Comparison of ENCODE assay signal across 11 cellular contexts in genomic region chr5:157290156-157290980, GRCh38. TPM values are rescaled to one million over a fixed set of nuclear protein-coding genes. Genes with fewer than 3 reads are reported as not detected.
DNase-seq lines count a peak whose midpoint lies in the region; ATAC-seq and TF ChIP-seq lines count a peak whose summit lies in the region.
"Had no signal": no experiment of that assay in that cellular context is flagged by ENCODE, and none has a peak within 500 bp of the region (broad histone marks: within the 10 kb centered on the region; RNA-seq: fewer than 3 reads in every experiment).

No MANE protein-coding gene starts in this region.

- 77 to 92% (median 88%) methylated on average over 6 of the region's 6 CpGs for WGBS in spleen, 5 donors

- no peaks in the 10 kb centered on the region for H3K79me2 ChIP-seq in fibroblast of lung (ENCODE audit: control insufficient read depth, insufficient read depth, low read length)

- no peak overlapping the region for H3K9ac ChIP-seq in fibroblast of lung (ENCODE audit: insufficient read depth, low read length)

- no peak overlapping the region for H2AFZ ChIP-seq in fibroblast of lung (ENCODE audit: low read length)

- H3K4me2 ChIP-seq in fibroblast of lung (ENCODE audit: extremely low read depth, insufficient read depth, low read length) = peak overlapping the region; percentile 20

- H3K27ac ChIP-seq in RWPE2 (ENCODE audit: poor library complexity, severe bottlenecking) = no peak overlapping the region
- no peak overlapping the region for H3K27ac ChIP-seq in fibroblast of lung (ENCODE audit: insufficient read depth, low read length)
- peak overlapping the region in 5 of 8 donors; percentile 8 to 70 (median 47) for H3K27ac ChIP-seq in spleen
- H3K27ac ChIP-seq: C4-2B had no signal

- H3K27me3 ChIP-seq in RWPE2 (ENCODE audit: insufficient read depth, poor library complexity, severe bottlenecking) = peaks cover 1% of the 10 kb centered on the region
- H3K27me3 ChIP-seq in fibroblast of lung (ENCODE audit: control insufficient read depth, insufficient read depth, low read length) = no peaks in the 10 kb centered on the region
- no peaks in the 10 kb centered on the region for H3K27me3 ChIP-seq in spleen (replicated peaks in 1 of 7)
- no peaks in the 10 kb centered on the region for H3K27me3 ChIP-seq in BE2C

- TF ChIP-seq CTCF in RWPE2 (IDR thresholded peaks at IDR 0.05; ENCODE audit: poor library complexity, severe bottlenecking) (no peak), fibroblast of lung (conservative IDR thresholded peaks at IDR 0.05 in 1 of 2, IDR thresholded peaks at IDR 0.05 in 1 of 2; ENCODE audit: low read depth in 1 of 2, low read length in 2 of 2) (no peak), spleen (IDR thresholded peaks at IDR 0.05 in 8 of 11, conservative IDR thresholded peaks at IDR 0.05 in 3 of 11) (no peak), BE2C (IDR thresholded peaks at IDR 0.05; ENCODE audit: low read depth, low read length) (no peak)

- peak; percentile 71 for ATAC-seq in RWPE2 (ENCODE audit: low read depth)

- no peaks in the 10 kb centered on the region for H4K20me1 ChIP-seq in fibroblast of lung (ENCODE audit: control insufficient read depth, extremely low read depth, insufficient read depth, low read length)

- intact Hi-C loops in activated naive CD4-positive, alpha-beta T cell treated with anti-CD3 and anti-CD28 coated beads for 36 hours (cut with micrococcal nuclease) = no loop called here
- intact Hi-C loops in spleen (cut with DNase I; ENCODE audit: low total_unique reads) = no loop called here

- peak overlapping the region; percentile 68 for H3K27ac Mint-ChIP-seq in activated naive CD4-positive, alpha-beta T cell treated with anti-CD3 and anti-CD28 coated beads for 36 hours

- H3K36me3 Mint-ChIP-seq in activated naive CD4-positive, alpha-beta T cell treated with anti-CD3 and anti-CD28 coated beads for 36 hours (ENCODE audit: low read depth) = peaks cover 68% of the 10 kb centered on the region

- H3K4me1 Mint-ChIP-seq in activated naive CD4-positive, alpha-beta T cell treated with anti-CD3 and anti-CD28 coated beads for 36 hours (ENCODE audit: low read depth) = peaks cover 79% of the 10 kb centered on the region

- DNase-seq in activated naive CD4-positive, alpha-beta T cell treated with anti-CD3 and anti-CD28 coated beads for 36 hours = no peak
- DNase-seq in activated naive CD4-positive, alpha-beta T cell treated with anti-CD3 and anti-CD28 coated beads, Interleukin-2, amount 50 U/mL, for 16 hours = no peak
- DNase-seq in RWPE2 (ENCODE audit: low spot score) (no peak), fibroblast of lung (ENCODE audit: low read depth in 2 of 2) (peak in 1 of 2 donors; percentile 67), spleen (no peak), BE2C (no peak), NCI-H1436 treated with DMSO at 0.1 percent for 48 hours (lab: John Stamatoyannopoulos, UW) (no peak), DMS153 treated with DMSO at 0.1 percent for 48 hours (lab: John Stamatoyannopoulos, UW; ENCODE audit: unreplicated experiment) (no peak)
- DNase-seq: activated CD4-positive, CD25-positive, alpha-beta regulatory T cell; NCI-H446 treated with DMSO at 0.1 percent for 48 hours had no signal

- no peaks in the 10 kb centered on the region for H3K4me1 ChIP-seq in RWPE2 (ENCODE audit: insufficient read depth, poor library complexity, severe bottlenecking)
- H3K4me1 ChIP-seq in fibroblast of lung (ENCODE audit: control insufficient read depth, extremely low read depth, insufficient read depth, low read length) = peaks cover 5% of the 10 kb centered on the region
- H3K4me1 ChIP-seq in spleen = peaks cover 0 to 26% (median 5%) of the 10 kb centered on the region in 6 donors
- no peaks in the 10 kb centered on the region for H3K4me1 ChIP-seq in BE2C

- H3K36me3 ChIP-seq in RWPE2 (ENCODE audit: low read depth) (no peaks in the 10 kb centered on the region), fibroblast of lung (ENCODE audit: control insufficient read depth, insufficient read depth, low read length) (no peaks in the 10 kb centered on the region), spleen (peaks cover 0 to 98% (median 52%) of the 10 kb centered on the region in 6 donors), BE2C (no peaks in the 10 kb centered on the region)

- H3K9me3 Mint-ChIP-seq in activated naive CD4-positive, alpha-beta T cell treated with anti-CD3 and anti-CD28 coated beads for 36 hours = no peaks in the 10 kb centered on the region

- CTCF ChIA-PET in activated naive CD4-positive, alpha-beta T cell treated with anti-CD3 and anti-CD28 coated beads for 36 hours (lab: Charles Lee) = interaction anchor here (0.6 to 1.7 kb wide), 2 partner anchors 11 to 38 kb away, joined by 3 to 4 read pairs; no protein-coding TSS in a partner anchor

- no peaks in the 10 kb centered on the region for H3K27me3 Mint-ChIP-seq in activated naive CD4-positive, alpha-beta T cell treated with anti-CD3 and anti-CD28 coated beads for 36 hours (ENCODE audit: low read depth)

- H3K9me3 ChIP-seq in RWPE2 (ENCODE audit: severe bottlenecking) = no peaks in the 10 kb centered on the region
- no peaks in the 10 kb centered on the region for H3K9me3 ChIP-seq in fibroblast of lung (ENCODE audit: control insufficient read depth, insufficient read depth, low read depth, low read length)
- no peaks in the 10 kb centered on the region for H3K9me3 ChIP-seq in spleen
- H3K9me3 ChIP-seq in BE2C = no peaks in the 10 kb centered on the region

- H3K4me3 Mint-ChIP-seq in activated naive CD4-positive, alpha-beta T cell treated with anti-CD3 and anti-CD28 coated beads for 36 hours = no peak overlapping the region

- TF ChIP-seq POLR2A in spleen (IDR thresholded peaks at IDR 0.05) = no peak

- H3K4me3 ChIP-seq in RWPE2 (ENCODE audit: severe bottlenecking) (no peak overlapping the region), fibroblast of lung (replicated peaks in 1 of 4; ENCODE audit: control extremely low read depth in 1 of 4, insufficient read depth in 1 of 4, low read depth in 3 of 4, low read length in 4 of 4) (no peak overlapping the region), spleen (no peak overlapping the region), BE2C (ENCODE audit: low read depth, low read length) (no peak overlapping the region)

RNA-seq across cellular contexts. Expression of gene CYFIP2, which starts 24.4 kb away (rescaled TPM):
- 100 to 1,000 TPM; 490 to 492 TPM for total RNA-seq in activated naive CD4-positive, alpha-beta T cell treated with anti-CD3 and anti-CD28 coated beads for 36 hours
- total RNA-seq in fibroblast of lung (16.4 and 27.6 TPM in 2 replicates), spleen (100 to 1,000 TPM; 123 to 232 (median 198) TPM)
- polyA plus RNA-seq in fibroblast of lung (5.0 and 6.5 TPM in 2 replicates), spleen (10 to 100 TPM; 74.8 to 83.4 (median 75.1) TPM)
- polyA plus RNA-seq in fibroblast of lung (2012) = 5.8 and 11.6 TPM in 2 replicates
- 39.4 and 44.8 TPM in 2 replicates for polyA minus RNA-seq in fibroblast of lung (ENCODE audit: low replicate concordance)
- 18.2 TPM for polyA plus RNA-seq in BE2C (2012; ENCODE audit: insufficient read depth, insufficient read length, low read depth)

Comparison
In these comparisons a context has a peak if more than half of its experiments do, and no peak if none do; other contexts are left out.
1. H3K27ac ChIP-seq: peak in spleen (5 of 8); none in RWPE2 (single experiment) and fibroblast of lung (single experiment).